Comparison of ENCODE assay signal across 23 cellular contexts in the genomic region with DNA sequence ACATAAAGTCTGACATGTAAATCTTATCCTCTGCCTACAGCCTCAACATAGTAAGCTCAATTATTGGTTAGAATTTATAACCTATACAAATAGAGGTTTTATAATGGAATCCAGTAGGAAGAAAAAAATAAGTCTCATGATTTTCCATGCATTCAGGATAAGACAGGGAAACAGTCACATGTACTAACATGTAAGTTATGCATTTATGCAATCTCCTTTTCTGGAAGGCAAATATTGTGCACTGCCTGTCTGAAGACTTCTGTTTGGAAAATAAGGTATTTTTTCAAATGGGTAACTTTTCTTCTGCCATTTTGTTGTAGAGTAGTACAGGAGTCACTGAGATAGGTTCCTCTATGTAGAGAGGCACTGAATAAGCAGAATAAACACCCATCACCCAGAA.
A peak's percentile ranks its signal among the peaks of the same experiment; 100 is the strongest.
DNase-seq lines count a peak whose midpoint lies in the region; ATAC-seq, FAIRE-seq and TF ChIP-seq lines count a peak whose summit lies in the region.
"Had no signal": no experiment of that assay in that cellular context is flagged by ENCODE, and none has a peak within 500 bp of the region (broad histone marks: within the 10 kb centered on the region; RNA-seq: fewer than 3 reads in every experiment).

No MANE protein-coding gene starts in this region.

- H3K9me3 Mint-ChIP-seq in neural progenitor cell: no peaks in the 10 kb centered on the region
- H3K9me3 Mint-ChIP-seq: CD4-positive, alpha-beta T cell; CD8-positive, alpha-beta T cell had no signal

- H3K4me1 ChIP-seq in RWPE2 (ENCODE audit: insufficient read depth, poor library complexity, severe bottlenecking) (peaks cover 10% of the 10 kb centered on the region), neural progenitor cell (peaks cover 39% of the 10 kb centered on the region), GM23248 (ENCODE audit: insufficient read depth) (no peaks in the 10 kb centered on the region)
- H3K4me1 ChIP-seq: A549; BLaER1 treated with 17β-estradiol and CSF1 and Interleukin-3, amounts not matched to agents 10 nM and 100 nM; Caco-2 had no signal

- no peaks in the 10 kb centered on the region for H4K20me1 ChIP-seq in neural progenitor cell (ENCODE audit: low read depth)
- H4K20me1 ChIP-seq in GM23248 (ENCODE audit: insufficient read depth): no peaks in the 10 kb centered on the region
- H4K20me1 ChIP-seq: BLaER1 treated with 17β-estradiol and CSF1 and Interleukin-3, amounts not matched to agents 10 nM and 100 nM had no signal

- peak; percentile 95 for FAIRE-seq in H54 (lab: Jason Lieb, UNC)
- no peak for FAIRE-seq in bronchial epithelial cell (lab: Jason Lieb, UNC)
- FAIRE-seq: A549, D721Med, G401.6, GM12891, GM18507 had no signal

- peaks cover 25% of the 10 kb centered on the region for H3K4me1 Mint-ChIP-seq in neural progenitor cell
- H3K4me1 Mint-ChIP-seq: B cell had no signal

- H3F3A ChIP-seq in neural progenitor cell (ENCODE audit: low read depth) (peaks cover 12% of the 10 kb centered on the region), GM23248 (ENCODE audit: insufficient read depth) (no peaks in the 10 kb centered on the region)

- H3K36me3 Mint-ChIP-seq in neural progenitor cell: no peaks in the 10 kb centered on the region
- H3K36me3 Mint-ChIP-seq: CD8-positive, alpha-beta T cell had no signal

- H3K27me3 Mint-ChIP-seq in neural progenitor cell (ENCODE audit: insufficient read depth, low read depth): peaks cover 2% of the 10 kb centered on the region
- H3K27me3 Mint-ChIP-seq: B cell; CD4-positive, alpha-beta T cell had no signal

- no peak overlapping the region for H3K27ac Mint-ChIP-seq in neural progenitor cell
- H3K27ac Mint-ChIP-seq: B cell; CD4-positive, alpha-beta T cell; CD8-positive, alpha-beta T cell had no signal

- H3K27me3 ChIP-seq in RWPE2 (ENCODE audit: insufficient read depth, poor library complexity, severe bottlenecking) (no peaks in the 10 kb centered on the region), bronchial epithelial cell (ENCODE audit: control insufficient read depth, insufficient read depth, low read length) (peaks cover 2% of the 10 kb centered on the region), neural progenitor cell (no peaks in the 10 kb centered on the region), GM23248 (replicated peaks; ENCODE audit: insufficient read depth) (no peaks in the 10 kb centered on the region)
- H3K27me3 ChIP-seq: BLaER1 treated with 17β-estradiol and CSF1 and Interleukin-3, amounts not matched to agents 10 nM and 100 nM had no signal

- H3K9ac ChIP-seq in neural progenitor cell: no peak overlapping the region
- no peak overlapping the region for H3K9ac ChIP-seq in GM23248
- H3K9ac ChIP-seq: BLaER1 treated with 17β-estradiol and CSF1 and Interleukin-3, amounts not matched to agents 10 nM and 100 nM had no signal

- ATAC-seq in RWPE2 (ENCODE audit: low read depth) (0 out of 3 replicates have a peak, but pooled peaks have one; percentile 40), GM21526 (IDR thresholded peaks at IDR 0.05; ENCODE audit: low FRiP score, unreplicated experiment) (no peak)
- ATAC-seq: A549; CD8-positive, alpha-beta T cell had no signal

- no peak overlapping the region for H3K27ac ChIP-seq in RWPE2 (ENCODE audit: poor library complexity, severe bottlenecking)
- H3K27ac ChIP-seq in neural progenitor cell: no peak overlapping the region
- H3K27ac ChIP-seq in GM23248: no peak overlapping the region
- H3K27ac ChIP-seq: 22Rv1; A549; BLaER1 treated with 17β-estradiol and CSF1 and Interleukin-3, amounts not matched to agents 10 nM and 100 nM; C4-2B had no signal

- H2AFZ ChIP-seq in neural progenitor cell (replicated peaks) (peak overlapping the region; percentile 15), GM23248 (no peak overlapping the region)

- no peaks in the 10 kb centered on the region for H3K9me2 ChIP-seq in GM23248 (ENCODE audit: insufficient read depth)

- TF ChIP-seq POLR2A in H54 (IDR thresholded peaks at IDR 0.05; ENCODE audit: low read depth, low read length): no peak

- H3K4me2 ChIP-seq in neural progenitor cell (no peak overlapping the region), GM23248 (ENCODE audit: unreplicated experiment) (no peak overlapping the region)
- H3K4me2 ChIP-seq: A549; BLaER1 treated with 17β-estradiol and CSF1 and Interleukin-3, amounts not matched to agents 10 nM and 100 nM had no signal

- no peaks in the 10 kb centered on the region for H3K9me3 ChIP-seq in RWPE2 (ENCODE audit: severe bottlenecking)
- H3K9me3 ChIP-seq in neural progenitor cell (ENCODE audit: low read depth): no peaks in the 10 kb centered on the region
- no peaks in the 10 kb centered on the region for H3K9me3 ChIP-seq in GM23248 (ENCODE audit: low read depth)
- H3K9me3 ChIP-seq: A549; BLaER1 treated with 17β-estradiol and CSF1 and Interleukin-3, amounts not matched to agents 10 nM and 100 nM; Caco-2 had no signal

- TF ChIP-seq CTCF in RWPE2 (IDR thresholded peaks at IDR 0.05; ENCODE audit: poor library complexity, severe bottlenecking): no peak
- no peak for TF ChIP-seq CTCF in bronchial epithelial cell (IDR thresholded peaks at IDR 0.05; ENCODE audit: insufficient read depth, low read length, severe bottlenecking)
- TF ChIP-seq CTCF in neural progenitor cell (IDR thresholded peaks at IDR 0.05): no peak

- H3K4me3 Mint-ChIP-seq in neural progenitor cell: no peak overlapping the region
- H3K4me3 Mint-ChIP-seq: B cell; CD4-positive, alpha-beta T cell; CD8-positive, alpha-beta T cell had no signal

- in situ Hi-C loops in GM23248 (cut with MboI): no loop called here

- no peak overlapping the region for H3K4me3 ChIP-seq in RWPE2 (ENCODE audit: severe bottlenecking)
- H3K4me3 ChIP-seq in bronchial epithelial cell (ENCODE audit: low read depth, low read length): no peak overlapping the region
- no peak overlapping the region for H3K4me3 ChIP-seq in neural progenitor cell
- no peak overlapping the region for H3K4me3 ChIP-seq in GM23248
- H3K4me3 ChIP-seq: A549; BLaER1 treated with 17β-estradiol and CSF1 and Interleukin-3, amounts not matched to agents 10 nM and 100 nM had no signal

- DNase-seq in H54 (ENCODE audit: insufficient read length, low spot score): no peak
- DNase-seq in RWPE2 (ENCODE audit: low spot score): no peak
- peak; percentile 58 for DNase-seq in bronchial epithelial cell (ENCODE audit: low read depth)
- DNase-seq in neural progenitor cell (ENCODE audit: low spot score): no peak
- DNase-seq in NCI-H187 (lab: John Stamatoyannopoulos, UW): no peak
- no peak for DNase-seq in GM23248
- DNase-seq: AML-193; Caco-2; Calu3; CD4-positive, alpha-beta T cell; CD8-positive, alpha-beta T cell; DMS79 treated with DMSO at 0.1 percent for 48 hours; GF-D8 had no signal

- H3K36me3 ChIP-seq in RWPE2 (ENCODE audit: low read depth): no peaks in the 10 kb centered on the region
- H3K36me3 ChIP-seq in bronchial epithelial cell (ENCODE audit: control insufficient read depth, insufficient read depth, low read length): no peaks in the 10 kb centered on the region
- H3K36me3 ChIP-seq in neural progenitor cell: no peaks in the 10 kb centered on the region
- H3K36me3 ChIP-seq in GM23248 (ENCODE audit: low read depth): no peaks in the 10 kb centered on the region
- H3K36me3 ChIP-seq: BLaER1 treated with 17β-estradiol and CSF1 and Interleukin-3, amounts not matched to agents 10 nM and 100 nM had no signal

- no peaks in the 10 kb centered on the region for H3K79me2 ChIP-seq in neural progenitor cell (ENCODE audit: low read depth)
- H3K79me2 ChIP-seq in GM23248 (ENCODE audit: insufficient read depth): no peaks in the 10 kb centered on the region
